27 cellular contexts compared by ENCODE assay signal in genomic region chr5:135326296-135327240, GRCh38.
A peak's percentile ranks its signal among the peaks of the same experiment; 100 is the strongest.
DNase-seq lines count a peak whose midpoint lies in the region; ATAC-seq lines count a peak whose summit lies in the region.
"Had no signal": no experiment of that assay in that cellular context is flagged by ENCODE, and none has a peak within 500 bp of the region (broad histone marks: within the 10 kb centered on the region; RNA-seq: fewer than 3 reads in every experiment).

No MANE protein-coding gene starts in this region.

- peak overlapping the region; percentile 77 for H3K27ac Mint-ChIP-seq in activated naive CD4-positive, alpha-beta T cell treated with anti-CD3 and anti-CD28 coated beads, Interleukin-2, amount 10 ng/mL, durations not matched to agents 7 days and 5 days
- no peak overlapping the region for H3K27ac Mint-ChIP-seq in activated naive CD4-positive, alpha-beta T cell treated with anti-CD3 and anti-CD28 coated beads for 36 hours
- peak overlapping the region; percentile 48 to 66 for H3K27ac Mint-ChIP-seq in T-cell
- H3K27ac Mint-ChIP-seq: stimulated activated naive CD8-positive, alpha-beta T cell treated with anti-CD3 and anti-CD28 coated beads, Interleukin-15, Interleukin-2, amounts not matched to agents 100 ng/mL and 50 ng/mL, for 24 hours had no signal

- no peaks in the 10 kb centered on the region for H3K36me3 ChIP-seq in aorta (ENCODE audit: control insufficient read depth in 1 of 2, insufficient read depth in 2 of 2, low read length in 1 of 2)
- H3K36me3 ChIP-seq: thoracic aorta had no signal

- POLR2A ChIA-PET in T-cell (lab: Charles Lee): no interaction called here

- ATAC-seq in T-cell (replicated peaks in 1 of 4) (no peak), aorta (ENCODE audit: low FRiP score) (peak; percentile 47), GM18873 (IDR thresholded peaks at IDR 0.05; ENCODE audit: low FRiP score, unreplicated experiment) (no peak)
- ATAC-seq: CD8-positive, alpha-beta T cell; GM12878; Panc1 had no signal

- H3K4me3 ChIP-seq in aorta (ENCODE audit: low read length in 2 of 2): no peak overlapping the region
- H3K4me3 ChIP-seq: A549, coronary artery, GM12878, thoracic aorta had no signal

- no peak overlapping the region for H3K4me3 Mint-ChIP-seq in activated naive CD4-positive, alpha-beta T cell treated with anti-CD3 and anti-CD28 coated beads, Interleukin-2, amount 10 ng/mL, durations not matched to agents 7 days and 5 days
- H3K4me3 Mint-ChIP-seq in activated naive CD4-positive, alpha-beta T cell treated with anti-CD3 and anti-CD28 coated beads for 36 hours: no peak overlapping the region
- H3K4me3 Mint-ChIP-seq in T-cell: no peak overlapping the region
- H3K4me3 Mint-ChIP-seq: CD8-positive, alpha-beta T cell; naive B cell; stimulated activated naive CD8-positive, alpha-beta T cell treated with anti-CD3 and anti-CD28 coated beads, Interleukin-15, Interleukin-2, amounts not matched to agents 100 ng/mL and 50 ng/mL, for 24 hours; T-helper 2 cell treated with Interferon-gamma antibody and Interleukin-4, amounts not matched to agents 5 μg/mL and 100 μg/mL, for 36 hours had no signal

- H3K9me3 ChIP-seq in aorta (ENCODE audit: control insufficient read depth, low read length): no peaks in the 10 kb centered on the region
- H3K9me3 ChIP-seq: A549, thoracic aorta had no signal

- H3K4me1 ChIP-seq in aorta (ENCODE audit: control insufficient read depth in 1 of 2, insufficient read depth in 2 of 2, low read length in 2 of 2): no peaks in the 10 kb centered on the region
- H3K4me1 ChIP-seq: A549 had no signal

- no peaks in the 10 kb centered on the region for H3K9me3 Mint-ChIP-seq in activated naive CD4-positive, alpha-beta T cell treated with anti-CD3 and anti-CD28 coated beads, Interleukin-2, amount 10 ng/mL, durations not matched to agents 7 days and 5 days
- H3K9me3 Mint-ChIP-seq in activated naive CD4-positive, alpha-beta T cell treated with anti-CD3 and anti-CD28 coated beads for 36 hours: no peaks in the 10 kb centered on the region
- H3K9me3 Mint-ChIP-seq in T-cell: no peaks in the 10 kb centered on the region
- H3K9me3 Mint-ChIP-seq: CD8-positive, alpha-beta T cell; naive B cell; stimulated activated naive CD8-positive, alpha-beta T cell treated with anti-CD3 and anti-CD28 coated beads, Interleukin-15, Interleukin-2, amounts not matched to agents 100 ng/mL and 50 ng/mL, for 24 hours; T-helper 2 cell treated with Interferon-gamma antibody and Interleukin-4, amounts not matched to agents 5 μg/mL and 100 μg/mL, for 36 hours had no signal

- intact Hi-C loops in activated naive CD4-positive, alpha-beta T cell treated with anti-CD3 and anti-CD28 coated beads for 36 hours (cut with micrococcal nuclease): no loop called here
- intact Hi-C loops in aorta (cut with DNase I): no loop called here

- CTCF ChIA-PET in activated naive CD4-positive, alpha-beta T cell treated with anti-CD3 and anti-CD28 coated beads, Interleukin-2, amount 10 ng/mL, durations not matched to agents 7 days and 5 days (lab: Charles Lee): interaction anchor here (0.9 to 2.0 kb wide), 3 partner anchors 17 to 135 kb away, joined by 4 to 5 read pairs (median 5); no protein-coding TSS in a partner anchor
- CTCF ChIA-PET in activated naive CD4-positive, alpha-beta T cell treated with anti-CD3 and anti-CD28 coated beads for 36 hours (lab: Charles Lee): interaction anchor here (1.2 kb wide), 2 partner anchors 14 to 123 kb away, joined by 3 read pairs; no protein-coding TSS in a partner anchor
- CTCF ChIA-PET in T-cell (lab: Charles Lee): interaction anchor here in 1 of 2 donors (1.0 kb wide), 1 partner anchor 1019 kb away, joined by 3 read pairs; no protein-coding TSS in a partner anchor

- peaks cover 60% of the 10 kb centered on the region for H3K4me1 Mint-ChIP-seq in activated naive CD4-positive, alpha-beta T cell treated with anti-CD3 and anti-CD28 coated beads, Interleukin-2, amount 10 ng/mL, durations not matched to agents 7 days and 5 days
- peaks cover 20% of the 10 kb centered on the region for H3K4me1 Mint-ChIP-seq in activated naive CD4-positive, alpha-beta T cell treated with anti-CD3 and anti-CD28 coated beads for 36 hours (ENCODE audit: low read depth)
- H3K4me1 Mint-ChIP-seq in T-cell: peaks cover 17 to 21% (median 19%) of the 10 kb centered on the region in 3 donors
- H3K4me1 Mint-ChIP-seq: naive B cell had no signal

- no peak for DNase-seq in activated naive CD4-positive, alpha-beta T cell treated with anti-CD3 and anti-CD28 coated beads, Interleukin-2, amount 10 ng/mL, durations not matched to agents 7 days and 5 days
- no peak for DNase-seq in activated naive CD4-positive, alpha-beta T cell treated with anti-CD3 and anti-CD28 coated beads for 36 hours
- no peak for DNase-seq in T-cell
- DNase-seq in iPS-NIHi7 (ENCODE audit: extremely low spot score): peak; percentile 25
- peak in 1 of 2 donors; percentile 81 for DNase-seq in aorta
- no peak for DNase-seq in KG1 (lab: John Stamatoyannopoulos, UW)
- DNase-seq in nucleus accumbens (lab: John Stamatoyannopoulos, UW): no peak
- DNase-seq: activated CD4-positive, alpha-beta T cell treated with anti-CD3 and anti-CD28 coated beads for 1 hour; activated gamma-delta T cell; CD8-positive, alpha-beta T cell; effector memory CD4-positive, alpha-beta T cell; HCEC 1CT; midbrain; naive B cell; NCI-H1436 treated with DMSO at 0.1 percent for 48 hours; NCI-H446; NCI-H774; SHP77; small intestine had no signal

- no peak overlapping the region for H3K27ac ChIP-seq in aorta (ENCODE audit: low read depth in 1 of 2, low read length in 2 of 2)
- H3K27ac ChIP-seq: A549, coronary artery, thoracic aorta had no signal

- 54 to 70% methylated on average over 46 of the region's 46 CpGs for WGBS in aorta, 2 donors

- peaks cover 16% of the 10 kb centered on the region for H3K36me3 Mint-ChIP-seq in activated naive CD4-positive, alpha-beta T cell treated with anti-CD3 and anti-CD28 coated beads, Interleukin-2, amount 10 ng/mL, durations not matched to agents 7 days and 5 days
- H3K36me3 Mint-ChIP-seq in activated naive CD4-positive, alpha-beta T cell treated with anti-CD3 and anti-CD28 coated beads for 36 hours (ENCODE audit: low read depth): no peaks in the 10 kb centered on the region
- peaks cover 10% of the 10 kb centered on the region for H3K36me3 Mint-ChIP-seq in T-cell
- H3K36me3 Mint-ChIP-seq: naive B cell had no signal

- H3K27me3 Mint-ChIP-seq in activated naive CD4-positive, alpha-beta T cell treated with anti-CD3 and anti-CD28 coated beads, Interleukin-2, amount 10 ng/mL, durations not matched to agents 7 days and 5 days: no peaks in the 10 kb centered on the region
- no peaks in the 10 kb centered on the region for H3K27me3 Mint-ChIP-seq in activated naive CD4-positive, alpha-beta T cell treated with anti-CD3 and anti-CD28 coated beads for 36 hours (ENCODE audit: low read depth)
- no peaks in the 10 kb centered on the region for H3K27me3 Mint-ChIP-seq in T-cell
- H3K27me3 Mint-ChIP-seq: naive B cell; stimulated activated naive CD8-positive, alpha-beta T cell treated with anti-CD3 and anti-CD28 coated beads, Interleukin-15, Interleukin-2, amounts not matched to agents 100 ng/mL and 50 ng/mL, for 24 hours had no signal

- no peaks in the 10 kb centered on the region for H3K27me3 ChIP-seq in aorta (ENCODE audit: control insufficient read depth in 1 of 2, insufficient read depth in 2 of 2, low read length in 1 of 2)
